Comparison of ENCODE assay signal across 1 cellular context in the genomic region with DNA sequence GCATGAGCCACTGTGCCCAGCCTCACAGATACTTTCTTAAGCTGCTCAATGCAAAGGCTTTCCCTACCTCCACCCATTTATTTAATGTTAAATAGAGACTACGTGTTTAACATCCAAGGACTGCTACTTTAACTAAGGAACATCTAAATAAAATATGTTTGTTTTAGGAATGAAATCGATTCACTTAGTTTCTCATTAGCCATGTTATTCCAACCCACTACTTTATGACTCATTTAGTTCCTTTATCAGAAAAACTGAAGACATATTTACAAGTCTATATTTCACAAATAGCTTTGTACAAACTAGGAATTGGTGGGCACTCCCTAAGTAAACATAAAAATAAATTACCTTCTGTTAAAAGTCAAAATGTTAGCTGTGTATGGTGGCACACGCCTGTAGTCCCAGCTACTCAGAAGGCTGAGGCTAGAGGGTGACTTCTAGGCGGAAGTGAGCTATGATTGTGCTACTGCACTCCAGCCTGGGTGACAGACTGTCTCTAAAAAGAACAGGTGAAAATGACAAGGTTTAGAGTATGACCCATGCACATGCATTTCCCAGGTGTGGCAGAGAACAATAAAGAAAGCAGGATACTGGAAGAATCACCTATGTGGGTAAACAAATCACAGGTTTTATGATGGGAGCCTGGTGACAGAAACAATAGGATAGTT.
TF ChIP-seq lines count a peak whose summit lies in the region.

No MANE protein-coding gene starts in this region.

TF ChIP-seq in HepG2, 621 proteins besides CTCF, POLR2A, EP300 and RAD21 (continued from another document):
- TF ChIP-seq, protein P1, sequence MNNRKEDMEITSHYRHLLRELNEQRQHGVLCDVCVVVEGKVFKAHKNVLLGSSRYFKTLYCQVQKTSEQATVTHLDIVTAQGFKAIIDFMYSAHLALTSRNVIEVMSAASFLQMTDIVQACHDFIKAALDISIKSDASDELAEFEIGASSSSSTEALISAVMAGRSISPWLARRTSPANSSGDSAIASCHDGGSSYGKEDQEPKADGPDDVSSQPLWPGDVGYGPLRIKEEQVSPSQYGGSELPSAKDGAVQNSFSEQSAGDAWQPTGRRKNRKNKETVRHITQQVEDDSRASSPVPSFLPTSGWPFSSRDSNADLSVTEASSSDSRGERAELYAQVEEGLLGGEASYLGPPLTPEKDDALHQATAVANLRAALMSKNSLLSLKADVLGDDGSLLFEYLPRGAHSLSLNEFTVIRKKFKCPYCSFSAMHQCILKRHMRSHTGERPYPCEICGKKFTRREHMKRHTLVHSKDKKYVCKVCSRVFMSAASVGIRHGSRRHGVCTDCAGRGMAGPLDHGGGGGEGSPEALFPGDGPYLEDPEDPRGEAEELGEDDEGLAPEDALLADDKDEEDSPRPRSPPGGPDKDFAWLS (CRISPR knock-in tag; IDR thresholded peaks at IDR 0.05; ENCODE audit: borderline replicate concordance) = no peak
- TF ChIP-seq, protein P2, sequence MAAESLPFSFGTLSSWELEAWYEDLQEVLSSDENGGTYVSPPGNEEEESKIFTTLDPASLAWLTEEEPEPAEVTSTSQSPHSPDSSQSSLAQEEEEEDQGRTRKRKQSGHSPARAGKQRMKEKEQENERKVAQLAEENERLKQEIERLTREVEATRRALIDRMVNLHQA (CRISPR knock-in tag; IDR thresholded peaks at IDR 0.05) = no peak
- TF ChIP-seq, protein P3, sequence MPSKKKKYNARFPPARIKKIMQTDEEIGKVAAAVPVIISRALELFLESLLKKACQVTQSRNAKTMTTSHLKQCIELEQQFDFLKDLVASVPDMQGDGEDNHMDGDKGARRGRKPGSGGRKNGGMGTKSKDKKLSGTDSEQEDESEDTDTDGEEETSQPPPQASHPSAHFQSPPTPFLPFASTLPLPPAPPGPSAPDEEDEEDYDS (CRISPR knock-in tag; IDR thresholded peaks at IDR 0.05) = no peak
- no peak for TF ChIP-seq ZNF230 (CRISPR knock-in tag; IDR thresholded peaks at IDR 0.05)
- TF ChIP-seq, protein P4, sequence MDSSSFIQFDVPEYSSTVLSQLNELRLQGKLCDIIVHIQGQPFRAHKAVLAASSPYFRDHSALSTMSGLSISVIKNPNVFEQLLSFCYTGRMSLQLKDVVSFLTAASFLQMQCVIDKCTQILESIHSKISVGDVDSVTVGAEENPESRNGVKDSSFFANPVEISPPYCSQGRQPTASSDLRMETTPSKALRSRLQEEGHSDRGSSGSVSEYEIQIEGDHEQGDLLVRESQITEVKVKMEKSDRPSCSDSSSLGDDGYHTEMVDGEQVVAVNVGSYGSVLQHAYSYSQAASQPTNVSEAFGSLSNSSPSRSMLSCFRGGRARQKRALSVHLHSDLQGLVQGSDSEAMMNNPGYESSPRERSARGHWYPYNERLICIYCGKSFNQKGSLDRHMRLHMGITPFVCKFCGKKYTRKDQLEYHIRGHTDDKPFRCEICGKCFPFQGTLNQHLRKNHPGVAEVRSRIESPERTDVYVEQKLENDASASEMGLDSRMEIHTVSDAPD (CRISPR knock-in tag; IDR thresholded peaks at IDR 0.05) = no peak
- TF ChIP-seq, protein P5, sequence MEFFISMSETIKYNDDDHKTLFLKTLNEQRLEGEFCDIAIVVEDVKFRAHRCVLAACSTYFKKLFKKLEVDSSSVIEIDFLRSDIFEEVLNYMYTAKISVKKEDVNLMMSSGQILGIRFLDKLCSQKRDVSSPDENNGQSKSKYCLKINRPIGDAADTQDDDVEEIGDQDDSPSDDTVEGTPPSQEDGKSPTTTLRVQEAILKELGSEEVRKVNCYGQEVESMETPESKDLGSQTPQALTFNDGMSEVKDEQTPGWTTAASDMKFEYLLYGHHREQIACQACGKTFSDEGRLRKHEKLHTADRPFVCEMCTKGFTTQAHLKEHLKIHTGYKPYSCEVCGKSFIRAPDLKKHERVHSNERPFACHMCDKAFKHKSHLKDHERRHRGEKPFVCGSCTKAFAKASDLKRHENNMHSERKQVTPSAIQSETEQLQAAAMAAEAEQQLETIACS (CRISPR knock-in tag; IDR thresholded peaks at IDR 0.05) = no peak
- TF ChIP-seq, protein P6, sequence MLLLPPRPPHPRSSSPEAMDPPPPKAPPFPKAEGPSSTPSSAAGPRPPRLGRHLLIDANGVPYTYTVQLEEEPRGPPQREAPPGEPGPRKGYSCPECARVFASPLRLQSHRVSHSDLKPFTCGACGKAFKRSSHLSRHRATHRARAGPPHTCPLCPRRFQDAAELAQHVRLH (CRISPR knock-in tag; IDR thresholded peaks at IDR 0.05; ENCODE audit: borderline replicate concordance, low read depth) = no peak
- TF ChIP-seq KAT8 (CRISPR knock-in tag; IDR thresholded peaks at IDR 0.05) = no peak
- 0 out of 2 replicates have a peak, but pooled peaks have one; percentile 27 for TF ChIP-seq SNAPC2 (CRISPR knock-in tag; IDR thresholded peaks at IDR 0.05)
- TF ChIP-seq JARID2 (CRISPR knock-in tag; IDR thresholded peaks at IDR 0.05; ENCODE audit: insufficient replicate concordance) = no peak
- TF ChIP-seq SOX6 (IDR thresholded peaks at IDR 0.05) = no peak
- TF ChIP-seq SOX6 (CRISPR knock-in tag; IDR thresholded peaks at IDR 0.05) = no peak
